13 cellular contexts compared by ENCODE assay signal in genomic region chr10:113047605-113047962, GRCh38.
DNase-seq lines count a peak whose midpoint lies in the region; ATAC-seq and TF ChIP-seq lines count a peak whose summit lies in the region.
"Had no signal": no experiment of that assay in that cellular context is flagged by ENCODE, and none has a peak within 500 bp of the region (broad histone marks: within the 10 kb centered on the region; RNA-seq: fewer than 3 reads in every experiment).

No MANE protein-coding gene starts in this region.

- intact Hi-C loops in Right ventricle myocardium superior (cut with DNase I) (no loop called here), Right ventricle myocardium inferior (cut with DNase I) (no loop called here), uterus (cut with DNase I; ENCODE audit: low total_unique reads) (no loop called here)

- H3K4me3 Mint-ChIP-seq in neural crest cell, result no peak overlapping the region
- H3K4me3 Mint-ChIP-seq: naive B cell had no signal

- H3K27me3 ChIP-seq in uterus, result no peaks in the 10 kb centered on the region

- no peaks in the 10 kb centered on the region for H3K9me3 Mint-ChIP-seq in neural crest cell

- ATAC-seq in Right ventricle myocardium superior (ENCODE audit: poor library complexity) (no peak), Right ventricle myocardium inferior (no peak), GM19455 (IDR thresholded peaks at IDR 0.05; ENCODE audit: unreplicated experiment) (no peak), HG03460 (IDR thresholded peaks at IDR 0.05; ENCODE audit: unreplicated experiment) (no peak)
- ATAC-seq: stimulated activated naive CD8-positive, alpha-beta T cell treated with anti-CD3 and anti-CD28 coated beads, Interleukin-15, Interleukin-2, amounts not matched to agents 100 U/mL and 50 U/mL, for 24 hours had no signal

- H3K9me3 ChIP-seq in uterus, result no peaks in the 10 kb centered on the region

- H3K27ac Mint-ChIP-seq in neural crest cell (ENCODE audit: unreplicated experiment), result peak overlapping the region; percentile 60
- H3K27ac Mint-ChIP-seq: naive B cell had no signal

- no peaks in the 10 kb centered on the region for H3K36me3 ChIP-seq in uterus

- H3K27me3 Mint-ChIP-seq in neural crest cell (ENCODE audit: low read depth), result peaks cover 2% of the 10 kb centered on the region

- H3K4me3 ChIP-seq in uterus, result no peak overlapping the region

- peaks cover 0 to 6% of the 10 kb centered on the region in 2 donors for H3K4me1 ChIP-seq in uterus

- H3K36me3 Mint-ChIP-seq in neural crest cell (ENCODE audit: low read depth), result peaks cover 22% of the 10 kb centered on the region
- H3K36me3 Mint-ChIP-seq: naive B cell had no signal

- peak overlapping the region; percentile 62 to 70 for H3K27ac ChIP-seq in uterus

- DNase-seq in Right ventricle myocardium superior, result peak; percentile 57
- no peak for DNase-seq in Right ventricle myocardium inferior (ENCODE audit: missing footprints)
- peak; percentile 68 for DNase-seq in fibroblast of gingiva (ENCODE audit: low read depth)
- no peak for DNase-seq in neural crest cell (ENCODE audit: low read depth, low spot score)
- peak in 1 of 2 donors; percentile 63 for DNase-seq in uterus
- no peak for DNase-seq in NCI-H1694 (lab: John Stamatoyannopoulos, UW)
- DNase-seq: ACHN; activated effector memory CD4-positive, alpha-beta T cell treated with anti-CD3 and anti-CD28 coated beads, Interleukin-2, amount 50 U/mL, for 16 hours; DMS53; naive B cell; stimulated activated naive CD8-positive, alpha-beta T cell treated with anti-CD3 and anti-CD28 coated beads, Interleukin-15, Interleukin-2, amounts not matched to agents 100 U/mL and 50 U/mL, for 24 hours had no signal

- H3K4me1 Mint-ChIP-seq in neural crest cell, result peaks cover 58% of the 10 kb centered on the region

- TF ChIP-seq CTCF in neural crest cell (conservative IDR thresholded peaks at IDR 0.05) (no peak), uterus (IDR thresholded peaks at IDR 0.05) (no peak)

- no peak for TF ChIP-seq POLR2A in uterus (IDR thresholded peaks at IDR 0.05)

Comparison
In these comparisons a context has a peak if more than half of its experiments do, and no peak if none do; other contexts are left out.
1. DNase-seq: peak in Right ventricle myocardium superior (single experiment) and fibroblast of gingiva (single experiment); none in Right ventricle myocardium inferior (single experiment), neural crest cell (single experiment) and NCI-H1694 (single experiment).